ENCODE assay signal across 1 cellular context in the genomic region with DNA sequence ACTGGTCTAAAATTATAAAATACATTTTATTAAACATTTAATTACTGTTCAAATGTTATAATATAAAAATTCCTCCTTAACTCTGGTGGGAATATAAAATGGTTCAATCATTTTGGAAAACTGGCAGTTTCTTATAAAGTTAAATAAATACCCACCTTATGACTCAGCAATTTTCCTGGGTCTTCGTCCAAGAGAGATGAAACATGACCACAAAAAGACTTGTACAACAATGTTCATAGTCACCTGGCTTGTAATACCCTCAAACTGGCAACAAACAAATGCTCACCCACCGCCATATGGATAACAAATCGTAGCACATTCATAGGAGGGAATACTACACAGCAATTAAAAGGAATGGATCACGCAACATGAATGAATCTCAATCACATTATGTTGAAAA.
TF ChIP-seq lines count a peak whose summit lies in the region.

No MANE protein-coding gene starts in this region.

TF ChIP-seq in SK-N-SH treated with all-trans-retinoic acid at 6 μM for 48 hours, 23 proteins besides CTCF, POLR2A, EP300 and RAD21 (continued from another document):
- TF ChIP-seq, protein P1, sequence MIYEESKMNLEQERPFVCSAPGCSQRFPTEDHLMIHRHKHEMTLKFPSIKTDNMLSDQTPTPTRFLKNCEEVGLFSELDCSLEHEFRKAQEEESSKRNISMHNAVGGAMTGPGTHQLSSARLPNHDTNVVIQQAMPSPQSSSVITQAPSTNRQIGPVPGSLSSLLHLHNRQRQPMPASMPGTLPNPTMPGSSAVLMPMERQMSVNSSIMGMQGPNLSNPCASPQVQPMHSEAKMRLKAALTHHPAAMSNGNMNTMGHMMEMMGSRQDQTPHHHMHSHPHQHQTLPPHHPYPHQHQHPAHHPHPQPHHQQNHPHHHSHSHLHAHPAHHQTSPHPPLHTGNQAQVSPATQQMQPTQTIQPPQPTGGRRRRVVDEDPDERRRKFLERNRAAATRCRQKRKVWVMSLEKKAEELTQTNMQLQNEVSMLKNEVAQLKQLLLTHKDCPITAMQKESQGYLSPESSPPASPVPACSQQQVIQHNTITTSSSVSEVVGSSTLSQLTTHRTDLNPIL (CRISPR knock-in tag; IDR thresholded peaks at IDR 0.05; ENCODE audit: low read depth): no peak
- TF ChIP-seq, protein P2, sequence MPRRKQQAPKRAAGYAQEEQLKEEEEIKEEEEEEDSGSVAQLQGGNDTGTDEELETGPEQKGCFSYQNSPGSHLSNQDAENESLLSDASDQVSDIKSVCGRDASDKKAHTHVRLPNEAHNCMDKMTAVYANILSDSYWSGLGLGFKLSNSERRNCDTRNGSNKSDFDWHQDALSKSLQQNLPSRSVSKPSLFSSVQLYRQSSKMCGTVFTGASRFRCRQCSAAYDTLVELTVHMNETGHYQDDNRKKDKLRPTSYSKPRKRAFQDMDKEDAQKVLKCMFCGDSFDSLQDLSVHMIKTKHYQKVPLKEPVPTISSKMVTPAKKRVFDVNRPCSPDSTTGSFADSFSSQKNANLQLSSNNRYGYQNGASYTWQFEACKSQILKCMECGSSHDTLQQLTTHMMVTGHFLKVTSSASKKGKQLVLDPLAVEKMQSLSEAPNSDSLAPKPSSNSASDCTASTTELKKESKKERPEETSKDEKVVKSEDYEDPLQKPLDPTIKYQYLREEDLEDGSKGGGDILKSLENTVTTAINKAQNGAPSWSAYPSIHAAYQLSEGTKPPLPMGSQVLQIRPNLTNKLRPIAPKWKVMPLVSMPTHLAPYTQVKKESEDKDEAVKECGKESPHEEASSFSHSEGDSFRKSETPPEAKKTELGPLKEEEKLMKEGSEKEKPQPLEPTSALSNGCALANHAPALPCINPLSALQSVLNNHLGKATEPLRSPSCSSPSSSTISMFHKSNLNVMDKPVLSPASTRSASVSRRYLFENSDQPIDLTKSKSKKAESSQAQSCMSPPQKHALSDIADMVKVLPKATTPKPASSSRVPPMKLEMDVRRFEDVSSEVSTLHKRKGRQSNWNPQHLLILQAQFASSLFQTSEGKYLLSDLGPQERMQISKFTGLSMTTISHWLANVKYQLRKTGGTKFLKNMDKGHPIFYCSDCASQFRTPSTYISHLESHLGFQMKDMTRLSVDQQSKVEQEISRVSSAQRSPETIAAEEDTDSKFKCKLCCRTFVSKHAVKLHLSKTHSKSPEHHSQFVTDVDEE (CRISPR knock-in tag; IDR thresholded peaks at IDR 0.05): no peak
- no peak for TF ChIP-seq GLIS3 (CRISPR knock-in tag; IDR thresholded peaks at IDR 0.05)
- no peak for TF ChIP-seq ARNTL (CRISPR knock-in tag; IDR thresholded peaks at IDR 0.05; ENCODE audit: borderline replicate concordance, low read depth)
- no peak for TF ChIP-seq SNAI2 (CRISPR knock-in tag; IDR thresholded peaks at IDR 0.05)
- no peak for TF ChIP-seq CSDC2 (CRISPR knock-in tag; IDR thresholded peaks at IDR 0.05)
- TF ChIP-seq, protein P3, sequence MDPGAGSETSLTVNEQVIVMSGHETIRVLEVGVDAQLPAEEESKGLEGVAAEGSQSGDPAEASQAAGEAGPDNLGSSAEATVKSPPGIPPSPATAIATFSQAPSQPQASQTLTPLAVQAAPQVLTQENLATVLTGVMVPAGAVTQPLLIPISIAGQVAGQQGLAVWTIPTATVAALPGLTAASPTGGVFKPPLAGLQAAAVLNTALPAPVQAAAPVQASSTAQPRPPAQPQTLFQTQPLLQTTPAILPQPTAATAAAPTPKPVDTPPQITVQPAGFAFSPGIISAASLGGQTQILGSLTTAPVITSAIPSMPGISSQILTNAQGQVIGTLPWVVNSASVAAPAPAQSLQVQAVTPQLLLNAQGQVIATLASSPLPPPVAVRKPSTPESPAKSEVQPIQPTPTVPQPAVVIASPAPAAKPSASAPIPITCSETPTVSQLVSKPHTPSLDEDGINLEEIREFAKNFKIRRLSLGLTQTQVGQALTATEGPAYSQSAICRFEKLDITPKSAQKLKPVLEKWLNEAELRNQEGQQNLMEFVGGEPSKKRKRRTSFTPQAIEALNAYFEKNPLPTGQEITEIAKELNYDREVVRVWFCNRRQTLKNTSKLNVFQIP (CRISPR knock-in tag; IDR thresholded peaks at IDR 0.05; ENCODE audit: borderline replicate concordance, low read depth): no peak
- TF ChIP-seq RARB (CRISPR knock-in tag; IDR thresholded peaks at IDR 0.05): no peak
- no peak for TF ChIP-seq ZFP30 (CRISPR knock-in tag; IDR thresholded peaks at IDR 0.05)
- no peak for TF ChIP-seq ESRRG (CRISPR knock-in tag; IDR thresholded peaks at IDR 0.05)
- TF ChIP-seq, protein P4, sequence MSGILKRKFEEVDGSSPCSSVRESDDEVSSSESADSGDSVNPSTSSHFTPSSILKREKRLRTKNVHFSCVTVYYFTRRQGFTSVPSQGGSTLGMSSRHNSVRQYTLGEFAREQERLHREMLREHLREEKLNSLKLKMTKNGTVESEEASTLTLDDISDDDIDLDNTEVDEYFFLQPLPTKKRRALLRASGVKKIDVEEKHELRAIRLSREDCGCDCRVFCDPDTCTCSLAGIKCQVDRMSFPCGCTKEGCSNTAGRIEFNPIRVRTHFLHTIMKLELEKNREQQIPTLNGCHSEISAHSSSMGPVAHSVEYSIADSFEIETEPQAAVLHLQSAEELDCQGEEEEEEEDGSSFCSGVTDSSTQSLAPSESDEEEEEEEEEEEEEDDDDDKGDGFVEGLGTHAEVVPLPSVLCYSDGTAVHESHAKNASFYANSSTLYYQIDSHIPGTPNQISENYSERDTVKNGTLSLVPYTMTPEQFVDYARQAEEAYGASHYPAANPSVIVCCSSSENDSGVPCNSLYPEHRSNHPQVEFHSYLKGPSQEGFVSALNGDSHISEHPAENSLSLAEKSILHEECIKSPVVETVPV (CRISPR knock-in tag; IDR thresholded peaks at IDR 0.05): no peak
- TF ChIP-seq ZNF8 (CRISPR knock-in tag; IDR thresholded peaks at IDR 0.05): no peak
- no peak for TF ChIP-seq OSR1 (CRISPR knock-in tag; IDR thresholded peaks at IDR 0.05)
- TF ChIP-seq BACH2 (CRISPR knock-in tag; IDR thresholded peaks at IDR 0.05; ENCODE audit: borderline replicate concordance): no peak
- TF ChIP-seq TCF4 (CRISPR knock-in tag; IDR thresholded peaks at IDR 0.05; ENCODE audit: borderline replicate concordance): no peak
TF ChIP-seq in SK-N-SH treated with all-trans-retinoic acid at 6 μM for 48 hours: peak in this region for 0.
